Comparison of ENCODE assay signal across 9 cellular contexts in genomic region chr2:74201196-74201595, GRCh38. TPM values are rescaled to one million over a fixed set of nuclear protein-coding genes. Genes with fewer than 3 reads are reported as not detected.
DNase-seq lines count a peak whose midpoint lies in the region; ATAC-seq and TF ChIP-seq lines count a peak whose summit lies in the region.
"Had no signal": no experiment of that assay in that cellular context is flagged by ENCODE, and none has a peak within 500 bp of the region (broad histone marks: within the 10 kb centered on the region; RNA-seq: fewer than 3 reads in every experiment).

No MANE protein-coding gene starts in this region.

- H3K9me2 ChIP-seq in OCI-LY7 (ENCODE audit: insufficient read depth, low read length): no peaks in the 10 kb centered on the region

- peak overlapping the region in 1 of 2 donors; percentile 88 for H3K27ac Mint-ChIP-seq in stimulated activated naive CD8-positive, alpha-beta T cell treated with anti-CD3 and anti-CD28 coated beads, Interleukin-15, amount 100 ng/mL, for 72 hours

- TF ChIP-seq CTCF in OCI-LY7 (conservative IDR thresholded peaks at IDR 0.05; ENCODE audit: low read length): no peak

- peaks cover 71% of the 10 kb centered on the region for H3K4me1 ChIP-seq in OCI-LY7 (ENCODE audit: insufficient read depth, low read length, poor library complexity, severe bottlenecking)
- peaks cover 0 to 5% of the 10 kb centered on the region in 2 donors for H3K4me1 ChIP-seq in esophagus (ENCODE audit: control insufficient read depth in 2 of 2, insufficient read depth in 2 of 2, low read length in 1 of 2)

- no peak overlapping the region for H2AFZ ChIP-seq in OCI-LY7 (ENCODE audit: low read length)

- H3K4me3 Mint-ChIP-seq in activated T-cell treated with anti-CD3 and anti-CD28 coated beads, Interleukin-2, amount 50 U/mL, for 4 hours: peak overlapping the region; percentile 95
- peak overlapping the region; percentile 98 to 99 for H3K4me3 Mint-ChIP-seq in stimulated activated naive CD8-positive, alpha-beta T cell treated with anti-CD3 and anti-CD28 coated beads, Interleukin-15, amount 100 ng/mL, for 72 hours

- H3K27me3 ChIP-seq in esophagus (ENCODE audit: control insufficient read depth in 1 of 2, insufficient read depth in 2 of 2, low read length in 2 of 2): no peaks in the 10 kb centered on the region

- H3K4me3 ChIP-seq in OCI-LY7 (ENCODE audit: low read depth, low read length, poor library complexity, severe bottlenecking) (peak overlapping the region; percentile 84), esophagus (ENCODE audit: low read depth in 1 of 2, low read length in 2 of 2) (no peak overlapping the region)

- WGBS in esophagus, 2 donors: 64 to 75% methylated on average over 3 of the region's 3 CpGs

- CTCF ChIA-PET in OCI-LY7 (lab: Charles Lee; ENCODE audit: unreplicated experiment): no interaction called here

- no peak for DNase-seq in activated T-cell treated with anti-CD3 and anti-CD28 coated beads, Interleukin-2, amount 50 U/mL, for 4 hours
- DNase-seq in activated T-cell treated with anti-CD3 and anti-CD28 coated beads for 4 hours (no peak), OCI-LY7 (ENCODE audit: low spot score) (no peak), NCI-H1105 treated with DMSO at 0.1 percent for 48 hours (lab: John Stamatoyannopoulos, UW) (no peak)
- DNase-seq in stimulated activated naive CD8-positive, alpha-beta T cell treated with anti-CD3 and anti-CD28 coated beads, Interleukin-15, amount 100 ng/mL, for 72 hours: no peak
- DNase-seq: stimulated activated CD4-positive, alpha-beta T cell treated with anti-CD3 and anti-CD28 coated beads, Interleukin-2, amount 100 ng/mL, for 48 hours had no signal

- no TSS peak for BruUV-seq in OCI-LY7 (replicated peaks; lab: Mats Ljungman, UMichigan)

- H3K9me3 ChIP-seq in OCI-LY7 (ENCODE audit: low read length): no peaks in the 10 kb centered on the region
- H3K9me3 ChIP-seq in esophagus (ENCODE audit: control insufficient read depth in 2 of 2, insufficient read depth in 1 of 2, low read depth in 1 of 2, low read length in 1 of 2): no peaks in the 10 kb centered on the region

- peaks cover 51% of the 10 kb centered on the region for H4K20me1 ChIP-seq in OCI-LY7 (ENCODE audit: insufficient read depth, low read length)

- H3K27me3 Mint-ChIP-seq in activated T-cell treated with anti-CD3 and anti-CD28 coated beads, Interleukin-2, amount 50 U/mL, for 4 hours (ENCODE audit: low read depth): no peaks in the 10 kb centered on the region
- no peaks in the 10 kb centered on the region for H3K27me3 Mint-ChIP-seq in stimulated activated naive CD8-positive, alpha-beta T cell treated with anti-CD3 and anti-CD28 coated beads, Interleukin-15, amount 100 ng/mL, for 72 hours

- peaks cover 58% of the 10 kb centered on the region for H3K4me1 Mint-ChIP-seq in activated T-cell treated with anti-CD3 and anti-CD28 coated beads, Interleukin-2, amount 50 U/mL, for 4 hours (ENCODE audit: low read depth)
- peaks cover 84% of the 10 kb centered on the region for H3K4me1 Mint-ChIP-seq in stimulated activated naive CD8-positive, alpha-beta T cell treated with anti-CD3 and anti-CD28 coated beads, Interleukin-15, amount 100 ng/mL, for 72 hours

- ATAC-seq in activated T-cell treated with anti-CD3 and anti-CD28 coated beads, Interleukin-2, amount 50 U/mL, for 4 hours: no peak
- no peak for ATAC-seq in stimulated activated naive CD8-positive, alpha-beta T cell treated with anti-CD3 and anti-CD28 coated beads, Interleukin-15, amount 100 ng/mL, for 72 hours
- ATAC-seq in HG03135 (IDR thresholded peaks at IDR 0.05; ENCODE audit: unreplicated experiment): no peak
- no peak for ATAC-seq in GM18907 (IDR thresholded peaks at IDR 0.05; ENCODE audit: unreplicated experiment)

- peaks cover 72% of the 10 kb centered on the region for H3K79me2 ChIP-seq in OCI-LY7 (ENCODE audit: insufficient read depth, low read depth, low read length)

- POLR2A ChIA-PET in OCI-LY7 (lab: Charles Lee): interaction anchor here (0.7 to 7.1 kb wide), 6 partner anchors 12 to 149 kb away, joined by 3 to 118 read pairs (median 4); partner anchors contain the start of gene MOB1A

- H3K27ac ChIP-seq in OCI-LY7 (ENCODE audit: low read depth, low read length, poor library complexity, severe bottlenecking) (no peak overlapping the region), esophagus (ENCODE audit: low read depth in 2 of 2, low read length in 1 of 2) (peak overlapping the region; percentile 31 to 44)

- H3K36me3 Mint-ChIP-seq in activated T-cell treated with anti-CD3 and anti-CD28 coated beads, Interleukin-2, amount 50 U/mL, for 4 hours (ENCODE audit: insufficient read depth): peaks cover 40% of the 10 kb centered on the region

- intact Hi-C loops in OCI-LY7 (cut with micrococcal nuclease; ENCODE audit: unreplicated experiment): no loop called here

- no peaks in the 10 kb centered on the region for H3K9me3 Mint-ChIP-seq in activated T-cell treated with anti-CD3 and anti-CD28 coated beads, Interleukin-2, amount 50 U/mL, for 4 hours
- no peaks in the 10 kb centered on the region for H3K9me3 Mint-ChIP-seq in stimulated activated naive CD8-positive, alpha-beta T cell treated with anti-CD3 and anti-CD28 coated beads, Interleukin-15, amount 100 ng/mL, for 72 hours

- H3K36me3 ChIP-seq in OCI-LY7 (ENCODE audit: insufficient read depth, low read length): peaks cover 69% of the 10 kb centered on the region
- H3K36me3 ChIP-seq in esophagus (ENCODE audit: control insufficient read depth in 2 of 2, insufficient read depth in 2 of 2, low read length in 1 of 2): no peaks in the 10 kb centered on the region

- peak overlapping the region; percentile 81 for H3K4me2 ChIP-seq in OCI-LY7 (ENCODE audit: low read length)

RNA-seq across cellular contexts. Expression of gene MTHFD2, which starts 2.8 kb away (rescaled TPM):
- 100 to 1,000 TPM; 408 to 545 (median 430) TPM for total RNA-seq in activated T-cell treated with anti-CD3 and anti-CD28 coated beads, Interleukin-2, amount 50 U/mL, for 4 hours
- 220 and 250 TPM in 2 replicates for total RNA-seq in OCI-LY7 (2014; rRNA removed; shearing (Covaris generic))
- total RNA-seq in OCI-LY7 (2022): 365 and 375 TPM in 2 replicates
- polyA plus RNA-seq in esophagus: 10 to 100 TPM; 11.1 to 35.4 TPM

RNA-seq across cellular contexts. Expression of gene MOB1A, which starts 22.5 kb away (rescaled TPM):
- 100 to 1,000 TPM; 171 to 175 (median 173) TPM for total RNA-seq in activated T-cell treated with anti-CD3 and anti-CD28 coated beads, Interleukin-2, amount 50 U/mL, for 4 hours
- 79.1 and 110 TPM in 2 replicates for total RNA-seq in OCI-LY7 (2014; rRNA removed; shearing (Covaris generic))
- 144 and 149 TPM in 2 replicates for total RNA-seq in OCI-LY7 (2022)
- 10 to 100 TPM; 23.9 to 29.1 TPM for polyA plus RNA-seq in esophagus

RNA-seq across cellular contexts. Expression of gene BOLA3, which starts 53.5 kb away (rescaled TPM):
- 100 to 1,000 TPM; 103 to 110 (median 109) TPM for total RNA-seq in activated T-cell treated with anti-CD3 and anti-CD28 coated beads, Interleukin-2, amount 50 U/mL, for 4 hours
- total RNA-seq in OCI-LY7 (2014; rRNA removed; shearing (Covaris generic)): 33.6 and 45.8 TPM in 2 replicates
- 48.3 and 53.3 TPM in 2 replicates for total RNA-seq in OCI-LY7 (2022)
- polyA plus RNA-seq in esophagus: 10 to 100 TPM; 40.3 to 49.3 TPM
